Comparison of ENCODE assay signal across 1 cellular context in genomic region chr6:95649451-95649850, GRCh38.
TF ChIP-seq lines count a peak whose summit lies in the region.

No MANE protein-coding gene starts in this region.

TF ChIP-seq in WTC11, 78 proteins besides CTCF, POLR2A, EP300 and RAD21 (continued from another document):
- TF ChIP-seq E2F4 (CRISPR knock-in tag; IDR thresholded peaks at IDR 0.05; ENCODE audit: borderline replicate concordance, low read depth) (no peak), IRF1 (CRISPR knock-in tag; IDR thresholded peaks at IDR 0.05) (no peak), GTF2I (CRISPR knock-in tag; conservative IDR thresholded peaks at IDR 0.05) (no peak), SMAD3 (CRISPR knock-in tag; IDR thresholded peaks at IDR 0.05; ENCODE audit: borderline replicate concordance) (no peak), CREB1 (CRISPR knock-in tag; IDR thresholded peaks at IDR 0.05) (no peak), ZNF396 (CRISPR knock-in tag; IDR thresholded peaks at IDR 0.05; ENCODE audit: borderline replicate concordance) (no peak), ZSCAN18 (CRISPR knock-in tag; IDR thresholded peaks at IDR 0.05) (no peak), NFYB (CRISPR knock-in tag; conservative IDR thresholded peaks at IDR 0.05; ENCODE audit: low read depth) (no peak), ZNF219 (CRISPR knock-in tag; IDR thresholded peaks at IDR 0.05; ENCODE audit: borderline replicate concordance) (no peak), GRHL2 (CRISPR knock-in tag; IDR thresholded peaks at IDR 0.05; ENCODE audit: insufficient replicate concordance, severe bottlenecking) (no peak)
